ENCODE assay signal across 8 cellular contexts in genomic region chr11:72102162-72102561, GRCh38. TPM values are rescaled to one million over a fixed set of nuclear protein-coding genes. Genes with fewer than 3 reads are reported as not detected.
DNase-seq lines count a peak whose midpoint lies in the region; TF ChIP-seq lines count a peak whose summit lies in the region.

No MANE protein-coding gene starts in this region.

- TF ChIP-seq CTCF in CD14-positive monocyte (IDR thresholded peaks at IDR 0.05) (no peak), nephron progenitor cell (IDR thresholded peaks at IDR 0.05) (no peak)

- DNase-seq in CD14-positive monocyte (ENCODE audit: low spot score) (no peak), MV-4-11 (lab: John Stamatoyannopoulos, UW) (peak; percentile 64), nephron progenitor cell (no peak), NK-92 (lab: John Stamatoyannopoulos, UW; ENCODE audit: unreplicated experiment) (no peak), GM19240 (ENCODE audit: insufficient read length, low spot score) (no peak)
- no peak for DNase-seq in effector CD8-positive, alpha-beta T cell (lab: John Stamatoyannopoulos, UW)
- no peak for DNase-seq in stimulated activated CD4-positive, alpha-beta T cell treated with anti-CD3 and anti-CD28 coated beads, Interleukin-2, amount 100 ng/mL, for 24 hours

- H3K4me3 Mint-ChIP-seq in CD14-positive monocyte (peak overlapping the region; percentile 91 to 99), nephron progenitor cell (peak overlapping the region; percentile 93)
- H3K4me3 Mint-ChIP-seq in dendritic cell treated with granulocyte-macrophage colony-stimulating factor and Interleukin-4, amounts not matched to agents 40 ng/mL and 50 ng/mL, for 4 days, result peak overlapping the region; percentile 96

- peak overlapping the region; percentile 95 to 98 (median 96) for H3K27ac Mint-ChIP-seq in CD14-positive monocyte
- H3K27ac Mint-ChIP-seq in dendritic cell treated with granulocyte-macrophage colony-stimulating factor and Interleukin-4, amounts not matched to agents 40 ng/mL and 50 ng/mL, for 4 days, result peak overlapping the region; percentile 92
- peak overlapping the region; percentile 96 for H3K27ac Mint-ChIP-seq in nephron progenitor cell

- H3K36me3 Mint-ChIP-seq in CD14-positive monocyte, result peaks cover 43 to 73% of the 10 kb centered on the region in 2 donors
- peaks cover 86% of the 10 kb centered on the region for H3K36me3 Mint-ChIP-seq in dendritic cell treated with granulocyte-macrophage colony-stimulating factor and Interleukin-4, amounts not matched to agents 40 ng/mL and 50 ng/mL, for 4 days (ENCODE audit: low read depth)
- peaks cover 28% of the 10 kb centered on the region for H3K36me3 Mint-ChIP-seq in nephron progenitor cell (ENCODE audit: low read depth)

- H3K9me3 Mint-ChIP-seq in CD14-positive monocyte (peaks cover 0 to 7% (median 0%) of the 10 kb centered on the region in 7 donors), nephron progenitor cell (peaks cover 3% of the 10 kb centered on the region)
- peaks cover 5% of the 10 kb centered on the region for H3K9me3 Mint-ChIP-seq in dendritic cell treated with granulocyte-macrophage colony-stimulating factor and Interleukin-4, amounts not matched to agents 40 ng/mL and 50 ng/mL, for 4 days

- intact Hi-C loops in CD14-positive monocyte (cut with micrococcal nuclease), result loop anchor here (2.0 to 10.0 kb wide), 3 partner anchors 21 to 123 kb away; partner anchors contain the start of genes INPPL1 (in 1 of the 2), LRRC51 (in 1 of the 2) and NUMA1 (in 1 of the 2)
- intact Hi-C loops in dendritic cell treated with granulocyte-macrophage colony-stimulating factor and Interleukin-4, amounts not matched to agents 40 ng/mL and 50 ng/mL, for 4 days (cut with micrococcal nuclease), result loop anchor here (2.0 to 5.0 kb wide), 2 partner anchors 43 to 120 kb away; partner anchors contain the start of gene INPPL1

- H3K4me1 Mint-ChIP-seq in CD14-positive monocyte (peaks cover 52% of the 10 kb centered on the region), nephron progenitor cell (peaks cover 44% of the 10 kb centered on the region)
- peaks cover 63% of the 10 kb centered on the region for H3K4me1 Mint-ChIP-seq in dendritic cell treated with granulocyte-macrophage colony-stimulating factor and Interleukin-4, amounts not matched to agents 40 ng/mL and 50 ng/mL, for 4 days (ENCODE audit: low read depth)

- peaks cover 0 to 1% (median 0%) of the 10 kb centered on the region in 3 donors for H3K27me3 Mint-ChIP-seq in CD14-positive monocyte (ENCODE audit: low read depth in 3 of 3)
- no peaks in the 10 kb centered on the region for H3K27me3 Mint-ChIP-seq in dendritic cell treated with granulocyte-macrophage colony-stimulating factor and Interleukin-4, amounts not matched to agents 40 ng/mL and 50 ng/mL, for 4 days
- H3K27me3 Mint-ChIP-seq in nephron progenitor cell (ENCODE audit: low read depth, poor library complexity), result peaks cover 3% of the 10 kb centered on the region

RNA-seq across cellular contexts. Expression of gene LAMTOR1, which starts 0.9 kb away (rescaled TPM):
- polyA plus RNA-seq in CD14-positive monocyte, result 100 to 1,000 TPM; 256 to 292 TPM

RNA-seq across cellular contexts. Expression of gene TOMT, which starts 3.6 kb away (rescaled TPM):
- not detected for polyA plus RNA-seq in CD14-positive monocyte

RNA-seq across cellular contexts. Expression of gene ANAPC15, which starts 10.3 kb away (rescaled TPM):
- 100 to 1,000 TPM in 1 of 2 donors, 10 to 100 TPM in 1; 94.8 to 112 TPM for polyA plus RNA-seq in CD14-positive monocyte

RNA-seq across cellular contexts. Expression of gene LRRC51, which starts 21.5 kb away (rescaled TPM):
- polyA plus RNA-seq in CD14-positive monocyte, result 1 to 10 TPM; 1.6 to 1.9 TPM

RNA-seq across cellular contexts. Expression of gene NUMA1, which starts 21.8 kb away (rescaled TPM):
- 10 to 100 TPM in 1 of 2 donors, 1 to 10 TPM in 1; 4.1 to 12.4 TPM for polyA plus RNA-seq in CD14-positive monocyte
